Comparison of ENCODE assay signal across 21 cellular contexts in genomic region chr4:122686709-122687108, GRCh38. TPM values are rescaled to one million over a fixed set of nuclear protein-coding genes. Genes with fewer than 3 reads are reported as not detected.
DNase-seq lines count a peak whose midpoint lies in the region; ATAC-seq and TF ChIP-seq lines count a peak whose summit lies in the region.
"Had no signal": no experiment of that assay in that cellular context is flagged by ENCODE, and none has a peak within 500 bp of the region (broad histone marks: within the 10 kb centered on the region; RNA-seq: fewer than 3 reads in every experiment).

No MANE protein-coding gene starts in this region.

- DNase-seq in activated T-cell treated with anti-CD3 and anti-CD28 coated beads, Interleukin-2, amount 50 U/mL, for 72 hours: no peak
- no peak for DNase-seq in activated T-cell treated with anti-CD3 and anti-CD28 coated beads, Interleukin-2, amount 50 U/mL, for 1 hour
- DNase-seq in chondrocyte (ENCODE audit: low spot score) (no peak), NK-92 (lab: John Stamatoyannopoulos, UW; ENCODE audit: unreplicated experiment) (no peak)
- DNase-seq in stimulated activated CD4-positive, alpha-beta T cell treated with anti-CD3 and anti-CD28 coated beads, Interleukin-2, amount 100 ng/mL, for 24 hours: no peak
- DNase-seq: AML-193; EL; GF-D8; KBM-7; NCI-H1092; NCI-H1436; NCI-H2029; NCI-H2227 treated with DMSO at 0.1 percent for 48 hours; NCI-H510A; NK-92 treated with Interleukin-12 subunit alpha and Interleukin-12 subunit beta, amount 100 ng/mL, for 24 hours had no signal

- no peaks in the 10 kb centered on the region for H4K20me1 ChIP-seq in BLaER1 treated with 17β-estradiol and CSF1 and Interleukin-3, amounts not matched to agents 10 nM and 100 nM
- no peaks in the 10 kb centered on the region for H4K20me1 ChIP-seq in OCI-LY3 (ENCODE audit: insufficient read depth, low read length)

- no peak for TF ChIP-seq CTCF in OCI-LY3 (IDR thresholded peaks at IDR 0.05; ENCODE audit: low read depth, low read length)
- no peak for TF ChIP-seq CTCF in chondrocyte (IDR thresholded peaks at IDR 0.05)

- H3K4me3 Mint-ChIP-seq in activated T-cell treated with anti-CD3 and anti-CD28 coated beads, Interleukin-2, amount 50 U/mL, for 72 hours: peak overlapping the region in 1 of 2 donors; percentile 83
- no peak overlapping the region for H3K4me3 Mint-ChIP-seq in chondrocyte (ENCODE audit: unreplicated experiment)
- H3K4me3 Mint-ChIP-seq: GM23338 had no signal

- peaks cover 51% of the 10 kb centered on the region for H3K4me1 Mint-ChIP-seq in activated T-cell treated with anti-CD3 and anti-CD28 coated beads, Interleukin-2, amount 50 U/mL, for 72 hours (ENCODE audit: low read depth)
- H3K4me1 Mint-ChIP-seq in chondrocyte (ENCODE audit: low read depth): peaks cover 27% of the 10 kb centered on the region
- H3K4me1 Mint-ChIP-seq: GM23338 had no signal

- peaks cover 18 to 34% of the 10 kb centered on the region in 2 donors for H3K36me3 Mint-ChIP-seq in activated T-cell treated with anti-CD3 and anti-CD28 coated beads, Interleukin-2, amount 50 U/mL, for 72 hours (ENCODE audit: insufficient read depth in 2 of 2)
- H3K36me3 Mint-ChIP-seq in chondrocyte (ENCODE audit: low read depth): no peaks in the 10 kb centered on the region

- H3K4me1 ChIP-seq in BLaER1 treated with 17β-estradiol and CSF1 and Interleukin-3, amounts not matched to agents 10 nM and 100 nM: peaks cover 16 to 24% (median 22%) of the 10 kb centered on the region in 10 experiments; a peak in 19 of 20 replicates
- H3K4me1 ChIP-seq in OCI-LY3 (ENCODE audit: low read length): peaks cover 25% of the 10 kb centered on the region
- H3K4me1 ChIP-seq: HAP-1 had no signal

- no peaks in the 10 kb centered on the region; a peak in 1 of 22 replicates for H3K36me3 ChIP-seq in BLaER1 treated with 17β-estradiol and CSF1 and Interleukin-3, amounts not matched to agents 10 nM and 100 nM
- H3K36me3 ChIP-seq in OCI-LY3 (replicated peaks; ENCODE audit: low read depth, low read length): no peaks in the 10 kb centered on the region
- H3K36me3 ChIP-seq: HAP-1 had no signal

- H3K9me3 ChIP-seq in BLaER1 treated with 17β-estradiol and CSF1 and Interleukin-3, amounts not matched to agents 10 nM and 100 nM (replicated peaks in 1 of 11): peaks cover 17 to 34% (median 25%) of the 10 kb centered on the region in 11 experiments
- peaks cover 12% of the 10 kb centered on the region; the same call in 1 of the 2 replicates for H3K9me3 ChIP-seq in OCI-LY3 (ENCODE audit: insufficient read depth, low read length)

- no peak overlapping the region for H3K4me3 ChIP-seq in BLaER1 treated with 17β-estradiol and CSF1 and Interleukin-3, amounts not matched to agents 10 nM and 100 nM
- H3K4me3 ChIP-seq in OCI-LY3 (ENCODE audit: low read length): no peak overlapping the region
- H3K4me3 ChIP-seq: GM23338, HAP-1 had no signal

- H3K27ac ChIP-seq in BLaER1 treated with 17β-estradiol and CSF1 and Interleukin-3, amounts not matched to agents 10 nM and 100 nM: peak overlapping the region in 9 of 11 experiments; percentile 24 to 74 (median 62); a peak in 16 of 22 replicates
- no peak overlapping the region for H3K27ac ChIP-seq in OCI-LY3 (ENCODE audit: low read length)

- no peaks in the 10 kb centered on the region for H3K79me2 ChIP-seq in OCI-LY3 (ENCODE audit: low read length)

- H3K27me3 ChIP-seq in BLaER1 treated with 17β-estradiol and CSF1 and Interleukin-3, amounts not matched to agents 10 nM and 100 nM: no peaks in the 10 kb centered on the region
- no peaks in the 10 kb centered on the region for H3K27me3 ChIP-seq in OCI-LY3 (ENCODE audit: low read depth, low read length)

- no peak overlapping the region for H3K9ac ChIP-seq in BLaER1 treated with 17β-estradiol and CSF1 and Interleukin-3, amounts not matched to agents 10 nM and 100 nM
- H3K9ac ChIP-seq in OCI-LY3 (ENCODE audit: low read length): no peak overlapping the region

- peaks cover 6% of the 10 kb centered on the region for H3K27me3 Mint-ChIP-seq in activated T-cell treated with anti-CD3 and anti-CD28 coated beads, Interleukin-2, amount 50 U/mL, for 72 hours (ENCODE audit: low read depth)
- H3K27me3 Mint-ChIP-seq in chondrocyte (ENCODE audit: low read depth): no peaks in the 10 kb centered on the region

- peak; percentile 18 to 30 for ATAC-seq in activated T-cell treated with anti-CD3 and anti-CD28 coated beads, Interleukin-2, amount 50 U/mL, for 72 hours (replicated peaks in 1 of 2)
- ATAC-seq: GM23338, Panc1, SK-N-SH treated with all-trans-retinoic acid at 6 μM for 48 hours had no signal

- peak overlapping the region in 9 of 11 experiments; percentile 46 to 74 (median 63); a peak in 10 of 22 replicates for H3K4me2 ChIP-seq in BLaER1 treated with 17β-estradiol and CSF1 and Interleukin-3, amounts not matched to agents 10 nM and 100 nM
- peak overlapping the region; percentile 27; the same call in 1 of the 2 replicates for H3K4me2 ChIP-seq in OCI-LY3 (ENCODE audit: low read length)
- H3K4me2 ChIP-seq: GM23338 had no signal

- peak overlapping the region; percentile 66; the same call in 1 of the 2 replicates for H2AFZ ChIP-seq in OCI-LY3 (ENCODE audit: low read depth, low read length)
- H2AFZ ChIP-seq: GM23338 had no signal

- H3K9me3 Mint-ChIP-seq in activated T-cell treated with anti-CD3 and anti-CD28 coated beads, Interleukin-2, amount 50 U/mL, for 72 hours: peaks cover 19 to 20% of the 10 kb centered on the region in 2 donors
- H3K9me3 Mint-ChIP-seq in chondrocyte (ENCODE audit: low read depth): no peaks in the 10 kb centered on the region

- H3K27ac Mint-ChIP-seq in activated T-cell treated with anti-CD3 and anti-CD28 coated beads, Interleukin-2, amount 50 U/mL, for 72 hours: peak overlapping the region; percentile 93
- peak overlapping the region; percentile 98 for H3K27ac Mint-ChIP-seq in chondrocyte (ENCODE audit: unreplicated experiment)
- H3K27ac Mint-ChIP-seq: GM23338 had no signal

RNA-seq across cellular contexts. Expression of gene BBS12, which starts 45.8 kb away (rescaled TPM):
- 1 to 10 TPM; 3.0 to 4.4 TPM for total RNA-seq in activated T-cell treated with anti-CD3 and anti-CD28 coated beads, Interleukin-2, amount 50 U/mL, for 72 hours
- 3.3 to 5.4 TPM (median 3.3 TPM) in 3 replicates for total RNA-seq in chondrocyte
